ENCODE assay signal across 23 cellular contexts in the genomic region with DNA sequence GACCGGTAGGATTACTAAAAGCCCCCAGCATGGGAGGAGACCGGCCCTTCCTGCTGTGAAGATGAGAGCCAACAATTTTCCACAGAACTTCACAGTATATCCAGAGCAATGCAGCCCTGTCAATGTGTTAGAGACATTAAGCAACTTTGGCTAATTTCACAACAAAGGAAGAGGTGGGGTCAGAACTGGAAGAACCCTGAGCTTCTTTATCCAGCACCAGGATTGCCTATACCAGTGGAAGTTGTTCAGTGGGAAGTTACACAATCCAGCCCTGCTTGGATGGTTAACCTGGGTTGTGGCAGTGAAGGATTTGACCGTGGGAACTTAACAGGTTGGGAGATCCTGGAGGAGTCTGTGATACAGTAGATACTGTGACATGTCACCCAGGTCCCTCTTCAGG.
A peak's percentile ranks its signal among the peaks of the same experiment; 100 is the strongest.
DNase-seq lines count a peak whose midpoint lies in the region; ATAC-seq and TF ChIP-seq lines count a peak whose summit lies in the region.
"Had no signal": no experiment of that assay in that cellular context is flagged by ENCODE, and none has a peak within 500 bp of the region (broad histone marks: within the 10 kb centered on the region; RNA-seq: fewer than 3 reads in every experiment).

No MANE protein-coding gene starts in this region.

- peaks cover 0 to 6% (median 0%) of the 10 kb centered on the region in 5 donors for H3K27me3 Mint-ChIP-seq in naive thymus-derived CD4-positive, alpha-beta T cell
- H3K27me3 Mint-ChIP-seq: activated CD8-positive, alpha-beta memory T cell treated with anti-CD3 and anti-CD28 coated beads, Interleukin-2, amount 10 ng/mL, durations not matched to agents 7 days and 5 days; memory B cell; T-helper 17 cell had no signal

- no peak for TF ChIP-seq CTCF in fibroblast of mammary gland (conservative IDR thresholded peaks at IDR 0.05; ENCODE audit: control insufficient read depth, insufficient read depth, low read depth, low read length)

- H3K9me3 Mint-ChIP-seq in naive thymus-derived CD4-positive, alpha-beta T cell, result peaks cover 0 to 14% (median 0%) of the 10 kb centered on the region in 11 donors
- H3K9me3 Mint-ChIP-seq: GM23338, nephron had no signal

- H3K4me1 Mint-ChIP-seq in naive thymus-derived CD4-positive, alpha-beta T cell, result no peaks in the 10 kb centered on the region
- H3K4me1 Mint-ChIP-seq: activated CD8-positive, alpha-beta memory T cell treated with anti-CD3 and anti-CD28 coated beads, Interleukin-2, amount 10 ng/mL, durations not matched to agents 7 days and 5 days; GM23338; memory B cell; T-helper 17 cell had no signal

- H3K4me3 Mint-ChIP-seq in naive thymus-derived CD4-positive, alpha-beta T cell, result no peak overlapping the region
- H3K4me3 Mint-ChIP-seq: activated CD8-positive, alpha-beta memory T cell treated with anti-CD3 and anti-CD28 coated beads, Interleukin-2, amount 10 ng/mL, durations not matched to agents 7 days and 5 days; GM23338; memory B cell; nephron; T-helper 17 cell had no signal

- H3K4me3 ChIP-seq in fibroblast of mammary gland (ENCODE audit: control insufficient read depth, low read depth, low read length), result no peak overlapping the region
- no peak overlapping the region for H3K4me3 ChIP-seq in naive thymus-derived CD4-positive, alpha-beta T cell (ENCODE audit: low read length)
- H3K4me3 ChIP-seq: BLaER1 treated with 17β-estradiol and CSF1 and Interleukin-3, amounts not matched to agents 10 nM and 100 nM; dorsolateral prefrontal cortex; GM23338; thoracic aorta had no signal

- no peaks in the 10 kb centered on the region for H3K36me3 ChIP-seq in naive thymus-derived CD4-positive, alpha-beta T cell (ENCODE audit: control insufficient read depth in 2 of 3, insufficient read depth in 3 of 3, low read length in 3 of 3)
- H3K36me3 ChIP-seq: BLaER1 treated with 17β-estradiol and CSF1 and Interleukin-3, amounts not matched to agents 10 nM and 100 nM; thoracic aorta had no signal

- H3K36me3 Mint-ChIP-seq in naive thymus-derived CD4-positive, alpha-beta T cell, result no peaks in the 10 kb centered on the region
- H3K36me3 Mint-ChIP-seq: activated CD8-positive, alpha-beta memory T cell treated with anti-CD3 and anti-CD28 coated beads, Interleukin-2, amount 10 ng/mL, durations not matched to agents 7 days and 5 days; memory B cell had no signal

- H3K27ac ChIP-seq in naive thymus-derived CD4-positive, alpha-beta T cell (ENCODE audit: low read depth, low read length), result no peak overlapping the region
- H3K27ac ChIP-seq: BLaER1 treated with 17β-estradiol and CSF1 and Interleukin-3, amounts not matched to agents 10 nM and 100 nM; dorsolateral prefrontal cortex; foreskin keratinocyte; thoracic aorta had no signal

- no peak overlapping the region for H3K27ac Mint-ChIP-seq in naive thymus-derived CD4-positive, alpha-beta T cell
- H3K27ac Mint-ChIP-seq: activated CD8-positive, alpha-beta memory T cell treated with anti-CD3 and anti-CD28 coated beads, Interleukin-2, amount 10 ng/mL, durations not matched to agents 7 days and 5 days; GM23338; memory B cell; nephron; T-helper 17 cell had no signal

- DNase-seq in GM03348 (ENCODE audit: low spot score) (peak; percentile 11), NOMO-1 (lab: John Stamatoyannopoulos, UW; ENCODE audit: unreplicated experiment in 2 of 2) (peak; percentile 58 to 63), fibroblast of mammary gland (ENCODE audit: low read depth) (peak; percentile 46), anterior cingulate cortex (lab: John Stamatoyannopoulos, UW) (no peak)
- DNase-seq in naive thymus-derived CD4-positive, alpha-beta T cell, result no peak
- no peak for DNase-seq in activated CD4-positive, CD25-positive, alpha-beta regulatory T cell (lab: John Stamatoyannopoulos, UW)
- DNase-seq: activated CD8-positive, alpha-beta memory T cell treated with anti-CD3 and anti-CD28 coated beads, Interleukin-2, amount 10 ng/mL, durations not matched to agents 7 days and 5 days; activated gamma-delta T cell treated with Interleukin-2 at 50 U/mL for 16 hours; DMS53; dorsolateral prefrontal cortex; foreskin keratinocyte; Karpas-422; NCI-H1694 treated with DMSO at 0.1 percent for 48 hours; NCI-H524 treated with DMSO at 0.1 percent for 48 hours; stimulated activated CD4-positive, alpha-beta T cell treated with anti-CD3 and anti-CD28 coated beads, Interleukin-4, amount 100 ng/mL, for 24 hours; T-helper 17 cell had no signal

- no peaks in the 10 kb centered on the region for H3K4me1 ChIP-seq in naive thymus-derived CD4-positive, alpha-beta T cell (ENCODE audit: control insufficient read depth in 2 of 2, insufficient read depth in 2 of 2, low read length in 2 of 2)
- H3K4me1 ChIP-seq: foreskin keratinocyte had no signal

- ATAC-seq in naive thymus-derived CD4-positive, alpha-beta T cell, result peak; percentile 44
- no peak for ATAC-seq in GM18517 (IDR thresholded peaks at IDR 0.05; ENCODE audit: unreplicated experiment)
- ATAC-seq in GM21423 (IDR thresholded peaks at IDR 0.05; ENCODE audit: unreplicated experiment), result no peak
- ATAC-seq: activated CD8-positive, alpha-beta memory T cell treated with anti-CD3 and anti-CD28 coated beads, Interleukin-2, amount 10 ng/mL, durations not matched to agents 7 days and 5 days; foreskin keratinocyte; GM23338; T-helper 17 cell had no signal

- POLR2A ChIA-PET in naive thymus-derived CD4-positive, alpha-beta T cell (lab: Charles Lee), result no interaction called here

- intact Hi-C loops in naive thymus-derived CD4-positive, alpha-beta T cell (cut with micrococcal nuclease), result no loop called here

- no peaks in the 10 kb centered on the region for H3K27me3 ChIP-seq in naive thymus-derived CD4-positive, alpha-beta T cell (ENCODE audit: control insufficient read depth in 2 of 2, insufficient read depth in 2 of 2, low read length in 2 of 2)
- H3K27me3 ChIP-seq: BLaER1 treated with 17β-estradiol and CSF1 and Interleukin-3, amounts not matched to agents 10 nM and 100 nM; foreskin keratinocyte had no signal

- no peaks in the 10 kb centered on the region for H3K9me3 ChIP-seq in naive thymus-derived CD4-positive, alpha-beta T cell (ENCODE audit: control insufficient read depth in 2 of 3, low read length in 3 of 3)
- H3K9me3 ChIP-seq: BLaER1 treated with 17β-estradiol and CSF1 and Interleukin-3, amounts not matched to agents 10 nM and 100 nM; thoracic aorta had no signal

- CTCF ChIA-PET in naive thymus-derived CD4-positive, alpha-beta T cell (lab: Charles Lee), result no interaction called here

Comparison
In these comparisons a context has a peak if more than half of its experiments do, and no peak if none do; other contexts are left out.
1. DNase-seq: peak in GM03348 (single experiment), NOMO-1 (2 of 2) and fibroblast of mammary gland (single experiment); none in naive thymus-derived CD4-positive, alpha-beta T cell (0 of 9), activated CD4-positive, CD25-positive, alpha-beta regulatory T cell (0 of 4) and anterior cingulate cortex (0 of 58).